In genomic region chr20:44182135-44182765, GRCh38 we compare ENCODE assay signal across 21 cellular contexts. TPM values are rescaled to one million over a fixed set of nuclear protein-coding genes. Genes with fewer than 3 reads are reported as not detected.
A peak's percentile ranks its signal among the peaks of the same experiment; 100 is the strongest.
DNase-seq lines count a peak whose midpoint lies in the region; ATAC-seq and TF ChIP-seq lines count a peak whose summit lies in the region.
"Had no signal": no experiment of that assay in that cellular context is flagged by ENCODE, and none has a peak within 500 bp of the region (broad histone marks: within the 10 kb centered on the region; RNA-seq: fewer than 3 reads in every experiment).

No MANE protein-coding gene starts in this region.

- H3K27ac ChIP-seq in right atrium auricular region (peak overlapping the region; percentile 89 to 97), hepatocyte (no peak overlapping the region), sigmoid colon (peak overlapping the region; percentile 91 to 99 (median 95))
- H3K27ac ChIP-seq: body of pancreas had no signal

- no peaks in the 10 kb centered on the region for H4K20me1 ChIP-seq in hepatocyte (ENCODE audit: insufficient read depth, poor library complexity, severe bottlenecking)

- no peak for TF ChIP-seq EP300 in sigmoid colon (IDR thresholded peaks at IDR 0.05)

- H3K4me3 ChIP-seq in right atrium auricular region (peak overlapping the region; percentile 67 to 79), hepatocyte (no peak overlapping the region), sigmoid colon (peak overlapping the region in 3 of 4 donors; percentile 60 to 80 (median 73))
- H3K4me3 ChIP-seq: body of pancreas, lung had no signal

- H3K79me2 ChIP-seq in hepatocyte = no peaks in the 10 kb centered on the region

- H3K4me2 ChIP-seq in hepatocyte = peak overlapping the region; percentile 25

- no peak for DNase-seq in right atrium auricular region (ENCODE audit: low spot score)
- DNase-seq in left cardiac atrium = no peak
- no peak for DNase-seq in hepatocyte (ENCODE audit: low spot score)
- DNase-seq in sigmoid colon = no peak
- no peak for DNase-seq in dermis blood vessel endothelial cell
- DNase-seq in activated T-cell treated with anti-CD3 and anti-CD28 coated beads, Interleukin-2, amount 50 U/mL, for 48 hours = no peak
- DNase-seq: activated CD4-positive, alpha-beta T cell treated with anti-CD3 and anti-CD28 coated beads for 36 hours; activated naive CD8-positive, alpha-beta T cell treated with anti-CD3 and anti-CD28 coated beads for 36 hours; body of pancreas; CD4-positive, CD25-positive, alpha-beta regulatory T cell; cortex of kidney; GDM1; Kasumi-1; natural killer cell; NCI-H526 treated with DMSO at 0.1 percent for 48 hours; stimulated activated CD4-positive, alpha-beta T cell treated with anti-CD3 and anti-CD28 coated beads, Interleukin-12 subunit alpha, Interleukin-12 subunit beta, amount 100 ng/mL, for 4 hours had no signal

- H3K36me3 ChIP-seq in right atrium auricular region (peaks cover 18% of the 10 kb centered on the region), hepatocyte (replicated peaks; ENCODE audit: insufficient read depth, low read depth) (no peaks in the 10 kb centered on the region), sigmoid colon (no peaks in the 10 kb centered on the region)

- intact Hi-C loops in left cardiac atrium (cut with DNase I) (no loop called here), sigmoid colon (cut with DNase I) (loop anchor here (2.0 kb wide), 1 partner anchor 45 kb away; no protein-coding TSS in a partner anchor)

- no peaks in the 10 kb centered on the region for H3K9me2 ChIP-seq in hepatocyte (replicated peaks; ENCODE audit: insufficient read depth)

- no peak for ATAC-seq in left cardiac atrium
- ATAC-seq in HG02840 (IDR thresholded peaks at IDR 0.05; ENCODE audit: low FRiP score, unreplicated experiment) = no peak
- ATAC-seq in HG02623 (IDR thresholded peaks at IDR 0.05; ENCODE audit: unreplicated experiment) = no peak
- ATAC-seq: activated CD4-positive, alpha-beta T cell treated with anti-CD3 and anti-CD28 coated beads for 36 hours; body of pancreas; HCT116; natural killer cell had no signal

- TF ChIP-seq POLR2A in sigmoid colon (IDR thresholded peaks at IDR 0.05) = no peak

- H3K4me1 ChIP-seq in right atrium auricular region = peaks cover 0 to 39% of the 10 kb centered on the region in 2 donors
- peaks cover 22% of the 10 kb centered on the region for H3K4me1 ChIP-seq in hepatocyte (ENCODE audit: insufficient read depth)
- peaks cover 0 to 70% (median 49%) of the 10 kb centered on the region in 4 donors for H3K4me1 ChIP-seq in sigmoid colon

- WGBS in hepatocyte (ENCODE audit: low lambda C conversion rate, missing lambda C conversion rate) = 54% methylated on average over 13 of the region's 13 CpGs
- WGBS in sigmoid colon, 2 donors = 56 to 73% methylated on average over 13 of the region's 13 CpGs

- H3K27me3 ChIP-seq in right atrium auricular region (no peaks in the 10 kb centered on the region), hepatocyte (no peaks in the 10 kb centered on the region), sigmoid colon (peaks cover 0 to 5% (median 0%) of the 10 kb centered on the region in 3 donors)
- H3K27me3 ChIP-seq: body of pancreas had no signal

- no peak for TF ChIP-seq CTCF in right atrium auricular region (IDR thresholded peaks at IDR 0.05)
- no peak for TF ChIP-seq CTCF in hepatocyte (IDR thresholded peaks at IDR 0.05; ENCODE audit: poor library complexity)
- no peak for TF ChIP-seq CTCF in sigmoid colon (IDR thresholded peaks at IDR 0.05)

- H2AFZ ChIP-seq in hepatocyte = no peak overlapping the region

- H3K9me3 ChIP-seq in right atrium auricular region = no peaks in the 10 kb centered on the region
- H3K9me3 ChIP-seq in hepatocyte (ENCODE audit: low read depth) = no peaks in the 10 kb centered on the region
- H3K9me3 ChIP-seq in sigmoid colon = no peaks in the 10 kb centered on the region
- H3K9me3 ChIP-seq: body of pancreas had no signal

RNA-seq across cellular contexts. Expression of gene JPH2, which starts 4.7 kb away (rescaled TPM):
- total RNA-seq in right atrium auricular region (100 to 1,000 TPM; 131 to 168 TPM), left cardiac atrium (10 to 100 TPM; 78.3 to 93.5 TPM), hepatocyte (5.7 and 6.6 TPM in 2 replicates), sigmoid colon (100 to 1,000 TPM in 3 of 4 donors, 10 to 100 TPM in 1; 52.0 to 166 (median 122) TPM), dermis blood vessel endothelial cell (0.09 and 0.17 TPM in 2 replicates)
- polyA plus RNA-seq in hepatocyte (8.3 and 13.5 TPM in 2 replicates), sigmoid colon (1 to 10 TPM in 1 of 3 donors, under 1 TPM in 2; 0.23 to 5.3 (median 0.60) TPM)
- total RNA-seq: activated T-helper 1 cell treated with anti-CD3 and anti-CD28 coated beads, Interleukin-12 subunit alpha, Interleukin-12 subunit beta, Interleukin-2, Interleukin-4 antibody, amounts not matched to agents 30 ng/mL and 10 ng/mL and 1 ng/mL, durations not matched to agents 14 hours and 24 hours and 36 hours; CD4-positive, CD25-positive, alpha-beta regulatory T cell; natural killer cell had no signal
- polyA plus RNA-seq: CD4-positive, CD25-positive, alpha-beta regulatory T cell had no signal

RNA-seq across cellular contexts. Expression of gene OSER1, which starts 28.3 kb away (rescaled TPM):
- total RNA-seq in right atrium auricular region (10 to 100 TPM; 30.8 to 31.1 TPM), left cardiac atrium (10 to 100 TPM; 19.9 to 28.5 TPM), hepatocyte (34.7 and 42.7 TPM in 2 replicates), sigmoid colon (10 to 100 TPM; 47.4 to 90.5 (median 61.5) TPM), dermis blood vessel endothelial cell (39.6 and 55.6 TPM in 2 replicates)
- polyA plus RNA-seq in hepatocyte (33.8 and 49.4 TPM in 2 replicates), sigmoid colon (10 to 100 TPM; 28.5 to 39.8 (median 37.2) TPM)
